Comparison of ENCODE assay signal across 21 cellular contexts in the genomic region with DNA sequence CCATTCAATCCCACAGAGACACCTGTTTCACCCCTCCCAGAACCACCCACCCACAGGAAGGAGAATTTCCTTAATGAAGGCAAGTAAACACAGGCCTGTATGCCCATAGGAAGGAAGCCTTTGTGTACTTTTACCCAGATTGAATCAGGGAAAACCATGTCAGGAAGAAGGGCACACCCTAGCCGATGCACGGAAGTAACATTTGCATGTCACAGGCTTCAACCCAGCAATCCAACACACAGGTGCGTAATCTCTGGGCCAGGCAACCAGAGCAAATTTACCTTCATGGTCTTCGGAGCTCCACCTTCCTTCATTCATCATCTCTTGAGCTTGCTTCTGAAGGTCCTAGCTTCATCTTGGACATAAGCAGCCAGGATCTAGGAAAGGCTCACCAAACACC.
DNase-seq lines count a peak whose midpoint lies in the region; ATAC-seq, FAIRE-seq and TF ChIP-seq lines count a peak whose summit lies in the region.
"Had no signal": no experiment of that assay in that cellular context is flagged by ENCODE, and none has a peak within 500 bp of the region (broad histone marks: within the 10 kb centered on the region; RNA-seq: fewer than 3 reads in every experiment).

No MANE protein-coding gene starts in this region.

- H3K4me2 ChIP-seq in MM.1S (ENCODE audit: low read depth, low read length) (peak overlapping the region; percentile 16; the same call in 1 of the 2 replicates), keratinocyte (ENCODE audit: control insufficient read depth, extremely low read depth, insufficient read depth, low read depth, low read length) (peak overlapping the region; percentile 29)

- DNase-seq in DMS153 treated with DMSO at 0.1 percent for 48 hours (lab: John Stamatoyannopoulos, UW; ENCODE audit: unreplicated experiment) (peak; percentile 61), MM.1S (no peak), NCI-H526 treated with DMSO at 0.1 percent for 48 hours (lab: John Stamatoyannopoulos, UW) (peak; percentile 49), keratinocyte (ENCODE audit: low read depth, low spot score) (no peak), NCI-H1694 treated with DMSO at 0.1 percent for 48 hours (lab: John Stamatoyannopoulos, UW) (no peak), RCC 7860 (ENCODE audit: low spot score) (no peak)
- DNase-seq: activated naive CD4-positive, alpha-beta T cell treated with Interleukin-2 at 50 U/mL for 16 hours; activated T-cell treated with anti-CD3 and anti-CD28 coated beads, Interleukin-2, amount 50 U/mL, for 4 hours; dermis blood vessel endothelial cell; EL; KBM-7; kidney glomerular epithelial cell; NCI-H524 treated with DMSO at 0.1 percent for 48 hours; retina; stimulated activated CD4-positive, alpha-beta T cell treated with anti-CD3 and anti-CD28 coated beads, Interleukin-4, amount 100 ng/mL, for 4 hours; upper lobe of left lung had no signal

- no peak for ATAC-seq in HG03520 (IDR thresholded peaks at IDR 0.05; ENCODE audit: unreplicated experiment)
- ATAC-seq: activated CD4-positive, CD25-positive, alpha-beta regulatory T cell treated with anti-CD3 and anti-CD28 coated beads, Interleukin-2, amount 50 U/mL, for 24 hours; activated T-cell treated with anti-CD3 and anti-CD28 coated beads, Interleukin-2, amount 50 U/mL, for 4 hours had no signal

- H3K27me3 ChIP-seq in MM.1S (replicated peaks; ENCODE audit: insufficient read depth, low read length) (no peaks in the 10 kb centered on the region), keratinocyte (ENCODE audit: control insufficient read depth, extremely low read depth, insufficient read depth, low read length) (no peaks in the 10 kb centered on the region)
- H3K27me3 ChIP-seq: upper lobe of left lung had no signal

- FAIRE-seq in keratinocyte (lab: Jason Lieb, UNC) (peak; percentile 83), RCC 7860 (lab: Jason Lieb, UNC) (no peak)
- FAIRE-seq: frontal cortex, H54 had no signal

- dilution Hi-C loops in keratinocyte (cut with MboI; ENCODE audit: extremely low pct_ligation_motif_present, low sequenced_read_pairs): no loop called here

- H4K20me1 ChIP-seq in MM.1S (ENCODE audit: insufficient read depth, low read length): no peaks in the 10 kb centered on the region
- no peaks in the 10 kb centered on the region for H4K20me1 ChIP-seq in keratinocyte (ENCODE audit: control insufficient read depth, extremely low read depth, insufficient read depth, low read length)

- H3K4me1 ChIP-seq in MM.1S (ENCODE audit: low read length): peaks cover 26% of the 10 kb centered on the region
- H3K4me1 ChIP-seq in keratinocyte (ENCODE audit: control insufficient read depth, extremely low read depth, insufficient read depth, low read length): peaks cover 54% of the 10 kb centered on the region

- TF ChIP-seq CTCF in MM.1S (IDR thresholded peaks at IDR 0.05; ENCODE audit: low read length) (no peak), keratinocyte (optimal IDR thresholded peaks at IDR 0.05 in 1 of 3, IDR thresholded peaks at IDR 0.05 in 1 of 3, conservative IDR thresholded peaks at IDR 0.05 in 1 of 3; ENCODE audit: extremely low read depth in 1 of 3, insufficient read depth in 2 of 3, low read length in 3 of 3) (no peak)

- H3K36me3 ChIP-seq in MM.1S (replicated peaks; ENCODE audit: insufficient read depth, low read length): no peaks in the 10 kb centered on the region
- no peaks in the 10 kb centered on the region for H3K36me3 ChIP-seq in keratinocyte (ENCODE audit: control insufficient read depth in 2 of 2, extremely low read depth in 1 of 2, insufficient read depth in 2 of 2, low read length in 2 of 2)
- H3K36me3 ChIP-seq: upper lobe of left lung had no signal

- H3K9ac ChIP-seq in MM.1S (ENCODE audit: low read length): no peak overlapping the region
- H3K9ac ChIP-seq in keratinocyte (ENCODE audit: control insufficient read depth, extremely low read depth, insufficient read depth, low read length): no peak overlapping the region

- H2AFZ ChIP-seq in MM.1S (ENCODE audit: low read length) (no peak overlapping the region), keratinocyte (ENCODE audit: control insufficient read depth, low read length) (no peak overlapping the region)

- H3K9me2 ChIP-seq in MM.1S (replicated peaks; ENCODE audit: insufficient read depth, low read length): no peaks in the 10 kb centered on the region

- no peaks in the 10 kb centered on the region for H3K9me1 ChIP-seq in keratinocyte (ENCODE audit: control insufficient read depth, extremely low read depth, insufficient read depth, low read length)

- H3F3A ChIP-seq in MM.1S (ENCODE audit: insufficient read depth, low read length): peaks cover 11% of the 10 kb centered on the region

- H3K9me3 ChIP-seq in MM.1S (replicated peaks; ENCODE audit: insufficient read depth, low read length) (no peaks in the 10 kb centered on the region), keratinocyte (ENCODE audit: control insufficient read depth, low read depth, low read length) (no peaks in the 10 kb centered on the region)
- H3K9me3 ChIP-seq: upper lobe of left lung had no signal

- H3K4me3 ChIP-seq in MM.1S (ENCODE audit: low read length) (no peak overlapping the region), keratinocyte (ENCODE audit: control insufficient read depth in 2 of 3, extremely low read depth in 1 of 3, insufficient read depth in 2 of 3, low read depth in 1 of 3, low read length in 3 of 3) (no peak overlapping the region)
- H3K4me3 ChIP-seq: upper lobe of left lung had no signal

- H3K79me2 ChIP-seq in MM.1S (ENCODE audit: low read length) (no peaks in the 10 kb centered on the region), keratinocyte (ENCODE audit: control insufficient read depth, insufficient read depth, low read length) (no peaks in the 10 kb centered on the region)

- peak overlapping the region; percentile 63; the same call in 1 of the 2 replicates for H3K27ac ChIP-seq in MM.1S (ENCODE audit: low read length)
- no peak overlapping the region for H3K27ac ChIP-seq in keratinocyte (ENCODE audit: control insufficient read depth, insufficient read depth, low read length)
- H3K27ac ChIP-seq: epithelial cell of prostate had no signal

Comparison
In these comparisons a context has a peak if more than half of its experiments do, and no peak if none do; other contexts are left out.
1. DNase-seq: peak in DMS153 treated with DMSO at 0.1 percent for 48 hours (single experiment) and NCI-H526 treated with DMSO at 0.1 percent for 48 hours (single experiment); none in MM.1S (single experiment), keratinocyte (single experiment), NCI-H1694 treated with DMSO at 0.1 percent for 48 hours (single experiment) and RCC 7860 (single experiment).